1 cellular context compared by ENCODE assay signal in genomic region chr12:28171356-28172060, GRCh38.
TF ChIP-seq lines count a peak whose summit lies in the region.

No MANE protein-coding gene starts in this region.

TF ChIP-seq in A549, 52 proteins besides CTCF, POLR2A, EP300 and RAD21:
- TF ChIP-seq EHMT2 (IDR thresholded peaks at IDR 0.05; ENCODE audit: low read depth) (no peak), SMC3 (IDR thresholded peaks at IDR 0.05) (no peak), HOXB5 (CRISPR knock-in tag; IDR thresholded peaks at IDR 0.05) (no peak), MYC (IDR thresholded peaks at IDR 0.05; ENCODE audit: borderline replicate concordance, low read length) (no peak), KDM1A (IDR thresholded peaks at IDR 0.05; ENCODE audit: low read depth) (no peak), GATA3 (IDR thresholded peaks at IDR 0.05; ENCODE audit: borderline replicate concordance) (no peak), RFX5 (IDR thresholded peaks at IDR 0.05) (no peak), HMGXB4 (CRISPR knock-in tag; IDR thresholded peaks at IDR 0.05; ENCODE audit: borderline replicate concordance) (no peak), ZSCAN20 (CRISPR knock-in tag; IDR thresholded peaks at IDR 0.05) (no peak), HES2 (IDR thresholded peaks at IDR 0.05) (no peak), E2F6 (IDR thresholded peaks at IDR 0.05; ENCODE audit: borderline replicate concordance, low read depth) (no peak), TP53 (CRISPR knock-in tag; IDR thresholded peaks at IDR 0.05) (no peak), POLR2AphosphoS2 (conservative IDR thresholded peaks at IDR 0.05; ENCODE audit: low read length) (no peak)
